In genomic region chr11:65383778-65384177, GRCh38 we compare ENCODE assay signal across 1 cellular context.
TF ChIP-seq lines count a peak whose summit lies in the region.

No MANE protein-coding gene starts in this region.

TF ChIP-seq in HepG2, 621 proteins besides CTCF, POLR2A, EP300 and RAD21 (continued from another document and continues in another):
- TF ChIP-seq HNF1A (IDR thresholded peaks at IDR 0.05; ENCODE audit: low read depth) = no peak
- 0 out of 2 replicates have a peak, but pooled peaks have one; percentile 14 for TF ChIP-seq HNF1A (CRISPR knock-in tag; IDR thresholded peaks at IDR 0.05; ENCODE audit: borderline replicate concordance)
- TF ChIP-seq DNMT3B (CRISPR knock-in tag; conservative IDR thresholded peaks at IDR 0.05) = no peak
- no peak for TF ChIP-seq PHB2 (IDR thresholded peaks at IDR 0.05; ENCODE audit: partially characterized antibody)
- TF ChIP-seq HNRNPK (IDR thresholded peaks at IDR 0.05; ENCODE audit: low read depth, low read length, poor library complexity, severe bottlenecking) = no peak
- no peak; the same call in 1 of the 2 replicates for TF ChIP-seq KDM1A (CRISPR knock-in tag; IDR thresholded peaks at IDR 0.05)
- TF ChIP-seq GZF1 (CRISPR knock-in tag; IDR thresholded peaks at IDR 0.05) = no peak
- TF ChIP-seq, protein P1, sequence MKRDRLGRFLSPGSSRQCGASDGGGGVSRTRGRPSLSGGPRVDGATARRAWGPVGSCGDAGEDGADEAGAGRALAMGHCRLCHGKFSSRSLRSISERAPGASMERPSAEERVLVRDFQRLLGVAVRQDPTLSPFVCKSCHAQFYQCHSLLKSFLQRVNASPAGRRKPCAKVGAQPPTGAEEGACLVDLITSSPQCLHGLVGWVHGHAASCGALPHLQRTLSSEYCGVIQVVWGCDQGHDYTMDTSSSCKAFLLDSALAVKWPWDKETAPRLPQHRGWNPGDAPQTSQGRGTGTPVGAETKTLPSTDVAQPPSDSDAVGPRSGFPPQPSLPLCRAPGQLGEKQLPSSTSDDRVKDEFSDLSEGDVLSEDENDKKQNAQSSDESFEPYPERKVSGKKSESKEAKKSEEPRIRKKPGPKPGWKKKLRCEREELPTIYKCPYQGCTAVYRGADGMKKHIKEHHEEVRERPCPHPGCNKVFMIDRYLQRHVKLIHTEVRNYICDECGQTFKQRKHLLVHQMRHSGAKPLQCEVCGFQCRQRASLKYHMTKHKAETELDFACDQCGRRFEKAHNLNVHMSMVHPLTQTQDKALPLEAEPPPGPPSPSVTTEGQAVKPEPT (CRISPR knock-in tag; IDR thresholded peaks at IDR 0.05; ENCODE audit: low read depth) = no peak
- no peak for TF ChIP-seq CREB1 (IDR thresholded peaks at IDR 0.05)
- TF ChIP-seq CREB1 (CRISPR knock-in tag; IDR thresholded peaks at IDR 0.05) = no peak
- TF ChIP-seq ZNF773 (CRISPR knock-in tag; IDR thresholded peaks at IDR 0.05; ENCODE audit: borderline replicate concordance) = no peak
- TF ChIP-seq ZNF510 (CRISPR knock-in tag; IDR thresholded peaks at IDR 0.05; ENCODE audit: low read depth) = no peak
- TF ChIP-seq, protein P2, sequence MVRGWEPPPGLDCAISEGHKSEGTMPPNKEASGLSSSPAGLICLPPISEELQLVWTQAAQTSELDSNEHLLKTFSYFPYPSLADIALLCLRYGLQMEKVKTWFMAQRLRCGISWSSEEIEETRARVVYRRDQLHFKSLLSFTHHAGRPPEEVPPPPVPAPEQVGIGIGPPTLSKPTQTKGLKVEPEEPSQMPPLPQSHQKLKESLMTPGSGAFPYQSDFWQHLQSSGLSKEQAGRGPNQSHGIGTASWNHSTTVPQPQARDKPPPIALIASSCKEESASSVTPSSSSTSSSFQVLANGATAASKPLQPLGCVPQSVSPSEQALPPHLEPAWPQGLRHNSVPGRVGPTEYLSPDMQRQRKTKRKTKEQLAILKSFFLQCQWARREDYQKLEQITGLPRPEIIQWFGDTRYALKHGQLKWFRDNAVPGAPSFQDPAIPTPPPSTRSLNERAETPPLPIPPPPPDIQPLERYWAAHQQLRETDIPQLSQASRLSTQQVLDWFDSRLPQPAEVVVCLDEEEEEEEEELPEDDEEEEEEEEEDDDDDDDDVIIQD (CRISPR knock-in tag; IDR thresholded peaks at IDR 0.05; ENCODE audit: low read depth) = no peak
- no peak for TF ChIP-seq HNRNPUL1 (IDR thresholded peaks at IDR 0.05; ENCODE audit: low read depth, low read length)
- TF ChIP-seq ZNF251 (CRISPR knock-in tag; IDR thresholded peaks at IDR 0.05) = no peak
- no peak for TF ChIP-seq SIN3B (IDR thresholded peaks at IDR 0.05; ENCODE audit: low read length)
- no peak for TF ChIP-seq ZNF280B (CRISPR knock-in tag; IDR thresholded peaks at IDR 0.05; ENCODE audit: borderline replicate concordance)
- no peak for TF ChIP-seq TAF15 (IDR thresholded peaks at IDR 0.05; ENCODE audit: low read depth, low read length, poor library complexity, severe bottlenecking)
- no peak for TF ChIP-seq RBFOX2 (IDR thresholded peaks at IDR 0.05; ENCODE audit: low read depth, low read length)
- no peak for TF ChIP-seq ETV6 (CRISPR knock-in tag; conservative IDR thresholded peaks at IDR 0.05)
- TF ChIP-seq ZNF781 (CRISPR knock-in tag; IDR thresholded peaks at IDR 0.05; ENCODE audit: borderline replicate concordance, not compliant biosample characterization) = no peak
- TF ChIP-seq ZNF639 (CRISPR knock-in tag; conservative IDR thresholded peaks at IDR 0.05) = no peak
- TF ChIP-seq, protein P3, sequence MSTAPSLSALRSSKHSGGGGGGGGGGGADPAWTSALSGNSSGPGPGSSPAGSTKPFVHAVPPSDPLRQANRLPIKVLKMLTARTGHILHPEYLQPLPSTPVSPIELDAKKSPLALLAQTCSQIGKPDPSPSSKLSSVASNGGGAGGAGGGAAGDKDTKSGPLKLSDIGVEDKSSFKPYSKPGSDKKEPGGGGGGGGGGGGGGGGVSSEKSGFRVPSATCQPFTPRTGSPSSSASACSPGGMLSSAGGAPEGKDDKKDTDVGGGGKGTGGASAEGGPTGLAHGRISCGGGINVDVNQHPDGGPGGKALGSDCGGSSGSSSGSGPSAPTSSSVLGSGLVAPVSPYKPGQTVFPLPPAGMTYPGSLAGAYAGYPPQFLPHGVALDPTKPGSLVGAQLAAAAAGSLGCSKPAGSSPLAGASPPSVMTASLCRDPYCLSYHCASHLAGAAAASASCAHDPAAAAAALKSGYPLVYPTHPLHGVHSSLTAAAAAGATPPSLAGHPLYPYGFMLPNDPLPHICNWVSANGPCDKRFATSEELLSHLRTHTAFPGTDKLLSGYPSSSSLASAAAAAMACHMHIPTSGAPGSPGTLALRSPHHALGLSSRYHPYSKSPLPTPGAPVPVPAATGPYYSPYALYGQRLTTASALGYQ (CRISPR knock-in tag; IDR thresholded peaks at IDR 0.05) = no peak
- TF ChIP-seq MEIS2 (CRISPR knock-in tag; IDR thresholded peaks at IDR 0.05) = no peak
- TF ChIP-seq BORCS8-MEF2B (CRISPR knock-in tag; IDR thresholded peaks at IDR 0.05) = no peak
- no peak for TF ChIP-seq ZEB1 (IDR thresholded peaks at IDR 0.05; ENCODE audit: insufficient replicate concordance, low read depth)
- TF ChIP-seq IRF9 (CRISPR knock-in tag; IDR thresholded peaks at IDR 0.05; ENCODE audit: borderline replicate concordance) = no peak
- peak; percentile 51; the same call in 1 of the 2 replicates for TF ChIP-seq FOXK1 (CRISPR knock-in tag; IDR thresholded peaks at IDR 0.05; ENCODE audit: borderline replicate concordance, low read depth)
- TF ChIP-seq MTA3 (CRISPR knock-in tag; IDR thresholded peaks at IDR 0.05) = no peak
- TF ChIP-seq KAT2B (IDR thresholded peaks at IDR 0.05; ENCODE audit: borderline replicate concordance, low read depth, low read length) = no peak
- no peak for TF ChIP-seq ZNF839 (CRISPR knock-in tag; IDR thresholded peaks at IDR 0.05; ENCODE audit: borderline replicate concordance)
- peak; percentile 45; the same call in 1 of the 2 replicates for TF ChIP-seq TCF7L2 (IDR thresholded peaks at IDR 0.05; ENCODE audit: low read depth, low read length)
- TF ChIP-seq, protein P4, sequence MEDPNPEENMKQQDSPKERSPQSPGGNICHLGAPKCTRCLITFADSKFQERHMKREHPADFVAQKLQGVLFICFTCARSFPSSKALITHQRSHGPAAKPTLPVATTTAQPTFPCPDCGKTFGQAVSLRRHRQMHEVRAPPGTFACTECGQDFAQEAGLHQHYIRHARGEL (CRISPR knock-in tag; IDR thresholded peaks at IDR 0.05) = no peak
- no peak for TF ChIP-seq EED (CRISPR knock-in tag; IDR thresholded peaks at IDR 0.05)
- TF ChIP-seq ATRX (CRISPR knock-in tag; IDR thresholded peaks at IDR 0.05; ENCODE audit: borderline replicate concordance) = no peak
- no peak for TF ChIP-seq HNRNPL (IDR thresholded peaks at IDR 0.05; ENCODE audit: low read depth, low read length)
- TF ChIP-seq SNAI1 (CRISPR knock-in tag; IDR thresholded peaks at IDR 0.05; ENCODE audit: borderline replicate concordance) = no peak
- no peak for TF ChIP-seq KDM5A (IDR thresholded peaks at IDR 0.05; ENCODE audit: borderline replicate concordance, low read length)
- peak; percentile 95 for TF ChIP-seq CEBPG (CRISPR knock-in tag; IDR thresholded peaks at IDR 0.05)
- 0 out of 2 replicates have a peak, but pooled peaks have one; percentile 28 for TF ChIP-seq ZNF331 (CRISPR knock-in tag; IDR thresholded peaks at IDR 0.05)
- peak; percentile 27; the same call in 1 of the 2 replicates for TF ChIP-seq THRA (CRISPR knock-in tag; IDR thresholded peaks at IDR 0.05; ENCODE audit: borderline replicate concordance)
- TF ChIP-seq UBTF (CRISPR knock-in tag; IDR thresholded peaks at IDR 0.05) = 0 out of 2 replicates have a peak, but pooled peaks have one; percentile 10
- no peak for TF ChIP-seq ELK4 (CRISPR knock-in tag; IDR thresholded peaks at IDR 0.05; ENCODE audit: borderline replicate concordance)
- no peak for TF ChIP-seq CC2D1A (CRISPR knock-in tag; IDR thresholded peaks at IDR 0.05)
- TF ChIP-seq ZNF44 (CRISPR knock-in tag; IDR thresholded peaks at IDR 0.05) = no peak
- no peak for TF ChIP-seq ZNF557 (CRISPR knock-in tag; IDR thresholded peaks at IDR 0.05)
- no peak for TF ChIP-seq ZNF652 (CRISPR knock-in tag; IDR thresholded peaks at IDR 0.05; ENCODE audit: borderline replicate concordance, low read depth)
